ENCODE assay signal across 12 cellular contexts in genomic region chr3:177051419-177051818, GRCh38.
A peak's percentile ranks its signal among the peaks of the same experiment; 100 is the strongest.
DNase-seq lines count a peak whose midpoint lies in the region; ATAC-seq, FAIRE-seq and TF ChIP-seq lines count a peak whose summit lies in the region.
"Had no signal": no experiment of that assay in that cellular context is flagged by ENCODE, and none has a peak within 500 bp of the region (broad histone marks: within the 10 kb centered on the region; RNA-seq: fewer than 3 reads in every experiment).

No MANE protein-coding gene starts in this region.

- no peak overlapping the region; the same call in 1 of the 2 replicates for H4K5ac ChIP-seq in IMR-90 (ENCODE audit: low read depth, low read length)

- no peak overlapping the region for H2BK120ac ChIP-seq in IMR-90 (ENCODE audit: low read depth, low read length)

- H3K4me1 ChIP-seq in IMR-90 (ENCODE audit: control insufficient read depth, insufficient read depth, low read length): peaks cover 2% of the 10 kb centered on the region; the same call in 1 of the 2 replicates
- peaks cover 0 to 4% (median 0%) of the 10 kb centered on the region in 3 donors for H3K4me1 ChIP-seq in pancreas

- BruUV-seq in IMR-90 (replicated peaks; lab: Mats Ljungman, UMichigan): no TSS peak

- dilution Hi-C loops in IMR-90 (cut with HindIII; ENCODE audit: low sequenced_read_pairs, unreplicated experiment): no loop called here

- H3K27ac ChIP-seq in IMR-90 (ENCODE audit: insufficient read depth, low read length) (peak overlapping the region; percentile 14; the same call in 1 of the 2 replicates), caudate nucleus (ENCODE audit: low read depth, low read length) (peak overlapping the region; percentile 58), pancreas (no peak overlapping the region)

- no peak for TF ChIP-seq RAD21 in IMR-90 (IDR thresholded peaks at IDR 0.05; ENCODE audit: low read length)

- H3K4ac ChIP-seq in IMR-90 (ENCODE audit: low read depth, low read length): no peak overlapping the region

- H3K4me2 ChIP-seq in IMR-90 (ENCODE audit: low read depth, low read length): no peak overlapping the region
- H3K4me2 ChIP-seq: GM23338 had no signal

- H3K56ac ChIP-seq in IMR-90 (ENCODE audit: extremely low read depth, insufficient read depth, low read length): no peak overlapping the region

- H3K4me3 ChIP-seq in IMR-90 (ENCODE audit: insufficient read depth, low read depth, low read length) (no peak overlapping the region), pancreas (no peak overlapping the region)
- H3K4me3 ChIP-seq: GM23338 had no signal

- H3K9me1 ChIP-seq in IMR-90 (ENCODE audit: insufficient read depth, low read length): no peaks in the 10 kb centered on the region

- no CpG with 5 or more reads among the region's 4 CpGs for WGBS in IMR-90 (ENCODE audit: extremely low coverage in 2 of 2, insufficient read length in 1 of 2), 2 experiments
- WGBS in pancreas, 2 donors: 50 to 51% methylated on average over 4 of the region's 4 CpGs

- ATAC-seq in IMR-90 (ENCODE audit: low read depth): peak; percentile 35; the same call in 1 of the 2 replicates
- peak in 3 of 4 donors; percentile 15 to 41 (median 33) for ATAC-seq in pancreas
- ATAC-seq in GM18861 (IDR thresholded peaks at IDR 0.05; ENCODE audit: unreplicated experiment): no peak
- no peak for ATAC-seq in HG02588 (IDR thresholded peaks at IDR 0.05; ENCODE audit: unreplicated experiment)
- ATAC-seq in HG03097 (IDR thresholded peaks at IDR 0.05; ENCODE audit: low FRiP score, unreplicated experiment): no peak
- no peak for ATAC-seq in GM21367 (IDR thresholded peaks at IDR 0.05; ENCODE audit: unreplicated experiment)
- ATAC-seq: GM23338 had no signal

- no peak overlapping the region for H4K8ac ChIP-seq in IMR-90 (ENCODE audit: low read depth in 2 of 2, low read length in 2 of 2)

- H3K18ac ChIP-seq in IMR-90 (ENCODE audit: low read depth, low read length): no peak overlapping the region

- TF ChIP-seq POLR2A in IMR-90 (IDR thresholded peaks at IDR 0.05; ENCODE audit: low read depth, low read length): no peak

- H3K23ac ChIP-seq in IMR-90 (ENCODE audit: low read depth, low read length): no peak overlapping the region

- no peak overlapping the region for H2AFZ ChIP-seq in IMR-90 (replicated peaks; ENCODE audit: low read length, poor library complexity)
- H2AFZ ChIP-seq: GM23338 had no signal

- no peak overlapping the region for H2AK5ac ChIP-seq in IMR-90 (ENCODE audit: low read depth, low read length)

- CTCF ChIA-PET in IMR-90 (lab: Yijun Ruan, JAX): interaction anchor here (0.9 to 1.5 kb wide), 5 partner anchors 12 to 1334 kb away, joined by 3 to 7 read pairs (median 3); no protein-coding TSS in a partner anchor

- POLR2A ChIA-PET in IMR-90 (lab: Charles Lee; ENCODE audit: unreplicated experiment): no interaction called here

- H3K9ac ChIP-seq in IMR-90 (ENCODE audit: low read depth, low read length): 0 out of 2 replicates have a peak overlapping the region, but pooled peaks have one; percentile 29

- no peak for FAIRE-seq in pancreas (lab: Jason Lieb, UNC)

- H2BK15ac ChIP-seq in IMR-90 (ENCODE audit: low read depth, low read length): no peak overlapping the region

- H3K27me3 ChIP-seq in IMR-90 (ENCODE audit: control insufficient read depth, insufficient read depth, low read length) (no peaks in the 10 kb centered on the region), pancreas (no peaks in the 10 kb centered on the region)

- H4K20me1 ChIP-seq in IMR-90 (ENCODE audit: insufficient read depth, low read length): no peaks in the 10 kb centered on the region; the same call in 1 of the 2 replicates

- H2BK20ac ChIP-seq in IMR-90 (ENCODE audit: low read depth, low read length): no peak overlapping the region

- H3K9me3 ChIP-seq in IMR-90 (ENCODE audit: control insufficient read depth, insufficient read depth, low read length) (no peaks in the 10 kb centered on the region), pancreas (no peaks in the 10 kb centered on the region)

- H2BK5ac ChIP-seq in IMR-90 (ENCODE audit: low read depth, low read length, poor library complexity, severe bottlenecking): no peak overlapping the region

- in situ Hi-C loops in IMR-90 (cut with MboI; ENCODE audit: low sequenced_read_pairs): loop anchor here (10.0 to 25.0 kb wide), 3 partner anchors 303 to 1333 kb away; no protein-coding TSS in a partner anchor

- TF ChIP-seq CTCF in IMR-90 (conservative IDR thresholded peaks at IDR 0.05; ENCODE audit: low read depth, low read length) (no peak), pancreas (IDR thresholded peaks at IDR 0.05) (no peak)

- DNase-seq in IMR-90 (no peak), NCI-H510A treated with DMSO at 0.1 percent for 48 hours (lab: John Stamatoyannopoulos, UW) (peak; percentile 61), caudate nucleus (lab: John Stamatoyannopoulos, UW) (peak in 35 of 61 donors; percentile 2 to 66 (median 21)), pancreas (no peak)
- DNase-seq: activated CD4-positive, alpha-beta T cell treated with anti-CD3 and anti-CD28 coated beads for 1 hour; activated gamma-delta T cell treated with Interleukin-2 at 50 U/mL for 16 hours; stimulated activated naive CD4-positive, alpha-beta T cell treated with Interleukin-2 at 50 U/mL for 16 hours had no signal

- H3K79me1 ChIP-seq in IMR-90 (ENCODE audit: low read depth in 1 of 2, low read length in 2 of 2): peaks cover 20 to 40% of the 10 kb centered on the region in 2 experiments

- no peak overlapping the region for H3K14ac ChIP-seq in IMR-90 (replicated peaks; ENCODE audit: low read depth, low read length)

- intact Hi-C loops in IMR-90 (cut with micrococcal nuclease): loop anchor here (1.0 to 10.0 kb wide), 7 partner anchors 145 to 1333 kb away; no protein-coding TSS in a partner anchor
- intact Hi-C loops in pancreas (cut with DNase I): loop anchor here in 2 of 3 donors (10.0 kb wide), 2 partner anchors 143 to 1273 kb away; partner anchors contain the start of gene TBL1XR1 (in 1 of the 2)

- H2AK9ac ChIP-seq in IMR-90 (replicated peaks; ENCODE audit: low read depth, low read length, poor library complexity): no peak overlapping the region

- H4K91ac ChIP-seq in IMR-90 (ENCODE audit: insufficient read depth, low read depth, low read length): no peak overlapping the region

- peaks cover 21% of the 10 kb centered on the region for H3K36me3 ChIP-seq in IMR-90 (ENCODE audit: control insufficient read depth, insufficient read depth, low read length)
- H3K36me3 ChIP-seq in pancreas: peaks cover 0 to 8% (median 0%) of the 10 kb centered on the region in 3 donors

TF ChIP-seq in IMR-90, 13 proteins besides CTCF, POLR2A, EP300 and RAD21:
- no peak for TF ChIP-seq RCOR1 (IDR thresholded peaks at IDR 0.05; ENCODE audit: insufficient replicate concordance, low read length)
- no peak for TF ChIP-seq MXI1 (IDR thresholded peaks at IDR 0.05; ENCODE audit: borderline replicate concordance, low read depth, low read length)
- TF ChIP-seq BHLHE40 (IDR thresholded peaks at IDR 0.05; ENCODE audit: low read depth, low read length): no peak
- TF ChIP-seq CHD1 (IDR thresholded peaks at IDR 0.05; ENCODE audit: low read depth, low read length): no peak
- TF ChIP-seq NFE2L2 (IDR thresholded peaks at IDR 0.05; ENCODE audit: low read depth, low read length): no peak
- TF ChIP-seq, protein P1, sequence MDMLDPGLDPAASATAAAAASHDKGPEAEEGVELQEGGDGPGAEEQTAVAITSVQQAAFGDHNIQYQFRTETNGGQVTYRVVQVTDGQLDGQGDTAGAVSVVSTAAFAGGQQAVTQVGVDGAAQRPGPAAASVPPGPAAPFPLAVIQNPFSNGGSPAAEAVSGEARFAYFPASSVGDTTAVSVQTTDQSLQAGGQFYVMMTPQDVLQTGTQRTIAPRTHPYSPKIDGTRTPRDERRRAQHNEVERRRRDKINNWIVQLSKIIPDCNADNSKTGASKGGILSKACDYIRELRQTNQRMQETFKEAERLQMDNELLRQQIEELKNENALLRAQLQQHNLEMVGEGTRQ (IDR thresholded peaks at IDR 0.05; ENCODE audit: low read depth, low read length): no peak
- TF ChIP-seq FOS (IDR thresholded peaks at IDR 0.05; ENCODE audit: low read depth, low read length): no peak
- no peak for TF ChIP-seq MAFK (IDR thresholded peaks at IDR 0.05; ENCODE audit: low read depth, low read length)
- no peak for TF ChIP-seq CEBPB (IDR thresholded peaks at IDR 0.05; ENCODE audit: low read depth, low read length)

Comparison
In these comparisons a context has a peak if more than half of its experiments do, and no peak if none do; other contexts are left out.
1. ATAC-seq: peak in IMR-90 (single experiment) and pancreas (3 of 4); none in GM18861 (single experiment), HG02588 (single experiment), HG03097 (single experiment) and GM21367 (single experiment).
2. DNase-seq: peak in NCI-H510A treated with DMSO at 0.1 percent for 48 hours (single experiment) and caudate nucleus (35 of 61); none in IMR-90 (single experiment) and pancreas (0 of 6).
3. H3K27ac ChIP-seq: peak in IMR-90 (single experiment) and caudate nucleus (single experiment); none in pancreas (0 of 4).